8 cellular contexts compared by ENCODE assay signal in the genomic region with DNA sequence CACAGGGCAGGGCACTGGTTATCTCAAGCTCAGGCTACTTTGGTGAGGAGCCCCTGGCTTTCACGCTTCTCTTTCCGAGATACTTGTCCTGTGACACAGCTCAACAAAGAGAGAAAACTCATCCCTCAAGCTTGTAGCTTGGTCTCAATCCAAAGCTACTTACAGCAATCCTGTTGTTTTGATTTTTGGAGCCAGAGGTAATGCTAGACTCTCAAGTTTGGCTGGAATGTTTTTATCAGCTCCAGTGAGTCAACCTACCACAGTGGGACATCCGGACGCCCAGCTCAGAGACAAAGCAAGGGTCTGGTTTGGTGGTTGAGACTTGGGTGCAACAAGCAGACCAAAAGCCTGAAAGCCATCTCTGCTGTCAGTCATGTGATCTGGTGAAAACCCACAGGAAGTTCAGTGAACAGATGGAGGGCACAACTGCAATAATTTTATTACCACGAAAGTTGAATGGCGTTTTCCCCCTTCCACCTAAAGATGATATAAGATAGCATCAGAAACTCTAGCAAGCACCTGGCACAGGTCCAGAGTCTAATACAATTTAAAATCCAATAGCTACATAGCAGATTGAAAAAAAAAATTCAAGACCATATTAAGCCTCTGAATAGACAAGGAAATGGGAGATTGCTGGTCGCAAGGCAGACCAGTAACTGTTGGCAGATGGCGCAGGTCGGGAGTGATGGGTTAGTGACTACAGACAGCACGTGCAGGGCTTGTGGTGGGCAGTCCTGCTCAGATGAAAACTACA.
DNase-seq lines count a peak whose midpoint lies in the region; ATAC-seq, FAIRE-seq and TF ChIP-seq lines count a peak whose summit lies in the region.

No MANE protein-coding gene starts in this region.

- peaks cover 36% of the 10 kb centered on the region for H3K4me1 Mint-ChIP-seq in activated CD4-positive, alpha-beta T cell treated with anti-CD3 and anti-CD28 coated beads, Interleukin-2, amount 10 ng/mL, durations not matched to agents 7 days and 5 days

- H3K9me3 ChIP-seq in Peyer's patch (no peaks in the 10 kb centered on the region), stomach (no peaks in the 10 kb centered on the region), kidney (ENCODE audit: control insufficient read depth in 1 of 2, low read length in 2 of 2) (no peaks in the 10 kb centered on the region)

- POLR2A ChIA-PET in activated CD4-positive, alpha-beta T cell treated with anti-CD3 and anti-CD28 coated beads, Interleukin-2, amount 10 ng/mL, durations not matched to agents 7 days and 5 days (lab: Charles Lee): no interaction called here

- WGBS in stomach, 5 donors: 47 to 73% (median 71%) methylated on average over 10 of the region's 10 CpGs

- H3K4me3 ChIP-seq in Peyer's patch (no peak overlapping the region), fibroblast of pulmonary artery (replicated peaks; ENCODE audit: low read depth, low read length) (no peak overlapping the region), stomach (no peak overlapping the region), kidney (ENCODE audit: low read length in 2 of 2) (no peak overlapping the region)

- no peak for TF ChIP-seq EP300 in stomach (IDR thresholded peaks at IDR 0.05)

- H3K4me1 ChIP-seq in Peyer's patch (peaks cover 0 to 19% (median 3%) of the 10 kb centered on the region in 4 donors), stomach (peaks cover 0 to 22% (median 12%) of the 10 kb centered on the region in 4 donors), kidney (ENCODE audit: control insufficient read depth in 1 of 2, insufficient read depth in 1 of 2, low read depth in 1 of 2, low read length in 2 of 2) (peaks cover 0 to 7% of the 10 kb centered on the region in 2 donors)

- peak overlapping the region; percentile 52 for H3K27ac Mint-ChIP-seq in activated CD4-positive, alpha-beta T cell treated with anti-CD3 and anti-CD28 coated beads, Interleukin-2, amount 10 ng/mL, durations not matched to agents 7 days and 5 days

- H3K4me3 Mint-ChIP-seq in activated CD4-positive, alpha-beta T cell treated with anti-CD3 and anti-CD28 coated beads, Interleukin-2, amount 10 ng/mL, durations not matched to agents 7 days and 5 days: no peak overlapping the region

- H3K27me3 ChIP-seq in Peyer's patch: no peaks in the 10 kb centered on the region
- H3K27me3 ChIP-seq in stomach: no peaks in the 10 kb centered on the region

- TF ChIP-seq POLR2A in Peyer's patch (IDR thresholded peaks at IDR 0.05): no peak
- no peak for TF ChIP-seq POLR2A in stomach (IDR thresholded peaks at IDR 0.05)

- H3K36me3 ChIP-seq in Peyer's patch: no peaks in the 10 kb centered on the region
- H3K36me3 ChIP-seq in stomach: no peaks in the 10 kb centered on the region
- H3K36me3 ChIP-seq in kidney (ENCODE audit: control insufficient read depth in 1 of 2, insufficient read depth in 2 of 2, low read length in 2 of 2): no peaks in the 10 kb centered on the region

- no peak for FAIRE-seq in kidney (lab: Jason Lieb, UNC)

- no peaks in the 10 kb centered on the region for H3K27me3 Mint-ChIP-seq in activated CD4-positive, alpha-beta T cell treated with anti-CD3 and anti-CD28 coated beads, Interleukin-2, amount 10 ng/mL, durations not matched to agents 7 days and 5 days

- CTCF ChIA-PET in activated CD4-positive, alpha-beta T cell treated with anti-CD3 and anti-CD28 coated beads, Interleukin-2, amount 10 ng/mL, durations not matched to agents 7 days and 5 days (lab: Charles Lee): interaction anchor here (6.7 kb wide), 1 partner anchor 12 kb away, joined by 32 read pairs; no protein-coding TSS in a partner anchor

- H3K27ac ChIP-seq in Peyer's patch (peak overlapping the region in 1 of 4 donors; percentile 7), stomach (peak overlapping the region in 4 of 5 donors; percentile 16 to 52 (median 44)), kidney (ENCODE audit: low read depth in 2 of 2, low read length in 2 of 2) (no peak overlapping the region)

- peak; percentile 37 for DNase-seq in activated CD4-positive, alpha-beta T cell treated with anti-CD3 and anti-CD28 coated beads, Interleukin-2, amount 10 ng/mL, durations not matched to agents 7 days and 5 days
- DNase-seq in activated CD4-positive, alpha-beta T cell treated with anti-CD3 and anti-CD28 coated beads for 1 hour: no peak
- DNase-seq in Peyer's patch (peak in 2 of 3 donors; percentile 31 to 71), fibroblast of pulmonary artery (ENCODE audit: low read depth) (peak; percentile 88), stomach (no peak), kidney (no peak)

- peaks cover 6% of the 10 kb centered on the region for H3K36me3 Mint-ChIP-seq in activated CD4-positive, alpha-beta T cell treated with anti-CD3 and anti-CD28 coated beads, Interleukin-2, amount 10 ng/mL, durations not matched to agents 7 days and 5 days (ENCODE audit: low read depth)

- no peak overlapping the region for H3K9ac ChIP-seq in kidney (ENCODE audit: low read length in 2 of 2)

- H3K9me3 Mint-ChIP-seq in activated CD4-positive, alpha-beta T cell treated with anti-CD3 and anti-CD28 coated beads, Interleukin-2, amount 10 ng/mL, durations not matched to agents 7 days and 5 days: no peaks in the 10 kb centered on the region

- intact Hi-C loops in stomach (cut with DNase I; ENCODE audit: low total_unique reads) (no loop called here), kidney (cut with DNase I) (no loop called here)

- no peak for ATAC-seq in GM19455 (IDR thresholded peaks at IDR 0.05; ENCODE audit: unreplicated experiment)
- no peak for ATAC-seq in HG02642 (IDR thresholded peaks at IDR 0.05; ENCODE audit: poor library complexity, unreplicated experiment)

- peak in 1 of 6 experiments; percentile 13 for TF ChIP-seq CTCF in Peyer's patch (IDR thresholded peaks at IDR 0.05)
- TF ChIP-seq CTCF in fibroblast of pulmonary artery (IDR thresholded peaks at IDR 0.05; ENCODE audit: low read length, missing control alignments): no peak
- no peak for TF ChIP-seq CTCF in stomach (IDR thresholded peaks at IDR 0.05)
- TF ChIP-seq CTCF in kidney (IDR thresholded peaks at IDR 0.05; ENCODE audit: borderline replicate concordance, extremely low read depth, insufficient read depth): no peak

Comparison
In these comparisons a context has a peak if more than half of its experiments do, and no peak if none do; other contexts are left out.
1. DNase-seq: peak in activated CD4-positive, alpha-beta T cell treated with anti-CD3 and anti-CD28 coated beads, Interleukin-2, amount 10 ng/mL, durations not matched to agents 7 days and 5 days (single experiment), Peyer's patch (2 of 3) and fibroblast of pulmonary artery (single experiment); none in activated CD4-positive, alpha-beta T cell treated with anti-CD3 and anti-CD28 coated beads for 1 hour (single experiment), stomach (single experiment) and kidney (single experiment).
2. H3K27ac ChIP-seq: peak in stomach (4 of 5); none in kidney (0 of 2).